ENCODE assay signal across 24 cellular contexts in the genomic region with DNA sequence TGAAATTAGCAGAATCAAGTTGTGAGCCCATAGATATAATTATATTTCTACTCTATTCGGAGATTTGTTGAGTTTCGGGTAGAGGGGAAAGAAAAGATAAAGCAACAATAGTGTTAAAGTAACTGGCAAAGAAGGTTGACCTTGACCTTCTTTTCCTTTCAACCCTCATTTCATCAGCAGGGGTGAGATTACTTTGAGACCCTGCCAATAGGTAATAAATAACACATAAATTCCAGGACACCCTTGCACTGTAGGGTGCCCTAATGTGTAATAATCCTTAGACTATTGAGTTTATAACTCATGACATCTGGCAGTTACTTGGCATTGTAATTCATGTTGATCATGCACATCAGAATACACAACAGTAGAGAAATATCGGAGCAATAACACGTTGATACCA.
"Had no signal": no experiment of that assay in that cellular context is flagged by ENCODE, and none has a peak within 500 bp of the region (broad histone marks: within the 10 kb centered on the region; RNA-seq: fewer than 3 reads in every experiment).

No MANE protein-coding gene starts in this region.

- H3K4me1 ChIP-seq: colonic mucosa had no signal

- H3K79me2 ChIP-seq: hepatocyte had no signal

- H3K36me3 ChIP-seq: colonic mucosa, gastrocnemius medialis, heart left ventricle, left ventricle myocardium inferior, lower lobe of right lung, neutrophil, pancreas, right lobe of liver, thoracic aorta, tibial nerve, upper lobe of left lung had no signal

- ATAC-seq: esophagus mucosa; gastrocnemius medialis; heart left ventricle; left cardiac atrium; lower lobe of right lung; naive thymus-derived CD8-positive, alpha-beta T cell; pancreas; stimulated activated naive B cell treated with anti-CD40 and anti-IgM and Interleukin-4, amounts not matched to agents 10 μg/mL and 1 μg/mL and 100 μg/mL, for 72 hours had no signal

- H3K27ac ChIP-seq: colonic mucosa, epithelial cell of prostate, gastrocnemius medialis, heart left ventricle, hepatocyte, left ventricle myocardium inferior, lower lobe of right lung, neutrophil, pancreas, right lobe of liver, thoracic aorta, tibial nerve, upper lobe of left lung had no signal

- H3K4me2 ChIP-seq: hepatocyte had no signal

- DNase-seq: colonic mucosa; effector CD8-positive, alpha-beta T cell; endodermal cell; foreskin fibroblast; gastrocnemius medialis; heart left ventricle; left cardiac atrium; left ventricle myocardium inferior; lower lobe of right lung; naive thymus-derived CD8-positive, alpha-beta T cell; pancreas; right lobe of liver; small intestine; stimulated activated CD4-positive, alpha-beta T cell treated with anti-CD3 and anti-CD28 coated beads, Interleukin-15, amount 100 ng/mL, for 24 hours; stimulated activated CD4-positive, alpha-beta T cell treated with anti-CD3 and anti-CD28 coated beads, Interleukin-2, amount 100 ng/mL, for 48 hours; stimulated activated naive B cell treated with anti-CD40 and anti-IgM and Interleukin-4, amounts not matched to agents 10 μg/mL and 1 μg/mL and 100 μg/mL, for 72 hours; upper lobe of left lung had no signal

- H3K9me3 ChIP-seq: colonic mucosa, gastrocnemius medialis, left ventricle myocardium inferior, lower lobe of right lung, neutrophil, pancreas, right lobe of liver, thoracic aorta, tibial nerve, upper lobe of left lung had no signal

- H3K27me3 ChIP-seq: colonic mucosa, gastrocnemius medialis, heart left ventricle, hepatocyte, neutrophil, pancreas, right lobe of liver, tibial nerve, upper lobe of left lung had no signal

- FAIRE-seq: pancreas, small intestine, urothelium cell line had no signal

- H3K4me3 ChIP-seq: colonic mucosa, gastrocnemius medialis, heart left ventricle, hepatocyte, left ventricle myocardium inferior, lower lobe of right lung, pancreas, right lobe of liver, thoracic aorta, tibial nerve, upper lobe of left lung had no signal

- H2AFZ ChIP-seq: hepatocyte had no signal
